In genomic region chr5:64766934-64767333, GRCh38 we compare ENCODE assay signal across 9 cellular contexts. TPM values are rescaled to one million over a fixed set of nuclear protein-coding genes. Genes with fewer than 3 reads are reported as not detected.
DNase-seq lines count a peak whose midpoint lies in the region; ATAC-seq, FAIRE-seq and TF ChIP-seq lines count a peak whose summit lies in the region.
"Had no signal": no experiment of that assay in that cellular context is flagged by ENCODE, and none has a peak within 500 bp of the region (broad histone marks: within the 10 kb centered on the region; RNA-seq: fewer than 3 reads in every experiment).

No MANE protein-coding gene starts in this region.

- in situ Hi-C loops in HAP-1 (cut with MboI; ENCODE audit: low sequenced_read_pairs): no loop called here

- H2BK120ac ChIP-seq in mesendoderm (ENCODE audit: low read depth, low read length): no peak overlapping the region

- H3K36me3 ChIP-seq in HAP-1 (replicated peaks): 0 out of 2 replicates have a peak, but pooled peaks cover 4% of the 10 kb centered on the region
- H3K36me3 ChIP-seq in adipocyte (ENCODE audit: control insufficient read depth, insufficient read depth, low read length, severe bottlenecking): peaks cover 13% of the 10 kb centered on the region
- H3K36me3 ChIP-seq in mesendoderm (ENCODE audit: control insufficient read depth, insufficient read depth, low read length): no peaks in the 10 kb centered on the region

- H3K4me1 ChIP-seq in A549: peaks cover 27% of the 10 kb centered on the region; the same call in 2 of the 3 replicates
- peaks cover 31% of the 10 kb centered on the region for H3K4me1 ChIP-seq in HAP-1
- peaks cover 26% of the 10 kb centered on the region for H3K4me1 ChIP-seq in adipocyte (ENCODE audit: control insufficient read depth, insufficient read depth, low read length)
- peaks cover 19% of the 10 kb centered on the region for H3K4me1 ChIP-seq in mesendoderm (ENCODE audit: control insufficient read depth, low read depth, low read length)

- peak overlapping the region; percentile 91 for H3K4me3 ChIP-seq in A549
- peak overlapping the region; percentile 75 for H3K4me3 ChIP-seq in HAP-1
- H3K4me3 ChIP-seq in adipocyte (ENCODE audit: low read length): peak overlapping the region; percentile 100
- peak overlapping the region; percentile 99 for H3K4me3 ChIP-seq in mesendoderm (ENCODE audit: low read length)

- no peaks in the 10 kb centered on the region for H3K27me3 ChIP-seq in HAP-1 (ENCODE audit: low read depth)
- H3K27me3 ChIP-seq in adipocyte (replicated peaks; ENCODE audit: control insufficient read depth, insufficient read depth, low read length): no peaks in the 10 kb centered on the region
- H3K27me3 ChIP-seq in mesendoderm (ENCODE audit: insufficient read depth, low read length, poor library complexity): no peaks in the 10 kb centered on the region

- POLR2A ChIA-PET in A549 (lab: Yijun Ruan, JAX): no interaction called here

- ATAC-seq in A549 (no peak), sciatic nerve (no peak)

- FAIRE-seq in A549 (lab: Jason Lieb, UNC): no peak

- peak overlapping the region; percentile 80 for H3K18ac ChIP-seq in mesendoderm (ENCODE audit: low read length)

- WGBS in A549 (ENCODE audit: missing lambda C conversion rate): 98% methylated on average over 2 of the region's 2 CpGs
- 100% methylated on average over 2 of the region's 2 CpGs for WGBS in mesendoderm (ENCODE audit: extremely low coverage, insufficient coverage, low lambda C conversion rate)

- no peak for TF ChIP-seq POLR2A in A549 (IDR thresholded peaks at IDR 0.05; ENCODE audit: low read length)

- TF ChIP-seq CTCF in A549 (IDR thresholded peaks at IDR 0.05): no peak

- TF ChIP-seq RAD21 in A549 (conservative IDR thresholded peaks at IDR 0.05 in 1 of 2, IDR thresholded peaks at IDR 0.05 in 1 of 2): no peak

- intact Hi-C loops in sciatic nerve (cut with DNase I): no loop called here

- peak overlapping the region; percentile 99 for H3K9ac ChIP-seq in adipocyte (ENCODE audit: low read length)
- peak overlapping the region; percentile 99 for H3K9ac ChIP-seq in mesendoderm (ENCODE audit: low read length)

- TF ChIP-seq EP300 in A549 (IDR thresholded peaks at IDR 0.05): no peak

- peaks cover 23% of the 10 kb centered on the region for H3K79me1 ChIP-seq in mesendoderm (ENCODE audit: low read length)

- H3K4me2 ChIP-seq in A549: peak overlapping the region; percentile 88
- H3K4me2 ChIP-seq in mesendoderm (ENCODE audit: low read length): peak overlapping the region; percentile 86

- no peaks in the 10 kb centered on the region for H3K9me3 ChIP-seq in A549
- H3K9me3 ChIP-seq in HAP-1: no peaks in the 10 kb centered on the region
- no peaks in the 10 kb centered on the region for H3K9me3 ChIP-seq in adipocyte (ENCODE audit: control insufficient read depth, low read length)

- peaks cover 65% of the 10 kb centered on the region for H3K79me2 ChIP-seq in mesendoderm (ENCODE audit: control insufficient read depth, insufficient read depth, low read length)

- no peak overlapping the region for H2BK15ac ChIP-seq in mesendoderm (replicated peaks; ENCODE audit: low read depth)

- no peak overlapping the region; a peak in 1 of 6 replicates for H3K27ac ChIP-seq in A549
- H3K27ac ChIP-seq in mesendoderm (ENCODE audit: low read depth, low read length): no peak overlapping the region

- DNase-seq in A549 (ENCODE audit: low read depth in 1 of 2, low spot score in 1 of 2) (no peak), HAP-1 (ENCODE audit: low spot score in 2 of 2) (no peak), adipocyte (ENCODE audit: low read depth) (no peak), mesendoderm (no peak), sciatic nerve (ENCODE audit: low spot score) (no peak), cerebellar cortex (ENCODE audit: low spot score) (no peak), NCI-H345 treated with DMSO at 0.1 percent for 48 hours (lab: John Stamatoyannopoulos, UW; ENCODE audit: unreplicated experiment) (no peak), DMS53 treated with DMSO at 0.1 percent for 48 hours (lab: John Stamatoyannopoulos, UW; ENCODE audit: unreplicated experiment) (no peak)
- DNase-seq: kidney glomerular epithelial cell had no signal

- peak overlapping the region; percentile 36 for H3K4ac ChIP-seq in mesendoderm (ENCODE audit: low read depth, low read length)

- CTCF ChIA-PET in A549 (lab: Yijun Ruan, JAX): interaction anchor here (0.7 to 2.5 kb wide), 3 partner anchors 9 to 132 kb away, joined by 3 to 16 read pairs (median 3); no protein-coding TSS in a partner anchor

- H4K5ac ChIP-seq in mesendoderm (ENCODE audit: low read length): peak overlapping the region; percentile 1

- H4K8ac ChIP-seq in mesendoderm (ENCODE audit: low read depth, low read length): no peak overlapping the region

- H3K56ac ChIP-seq in mesendoderm (ENCODE audit: low read length): peak overlapping the region; percentile 79

- H2AK5ac ChIP-seq in mesendoderm (ENCODE audit: low read length): peak overlapping the region; percentile 1

- peak overlapping the region; percentile 0 for H3K23ac ChIP-seq in mesendoderm (ENCODE audit: low read length)

- no peak overlapping the region for H2BK5ac ChIP-seq in mesendoderm (ENCODE audit: low read length)

TF ChIP-seq in A549, 52 proteins besides CTCF, POLR2A, EP300 and RAD21:
- TF ChIP-seq NR3C1 (IDR thresholded peaks at IDR 0.05): no peak
- no peak for TF ChIP-seq EHF (CRISPR knock-in tag; IDR thresholded peaks at IDR 0.05)
- TF ChIP-seq RNF2 (IDR thresholded peaks at IDR 0.05; ENCODE audit: borderline replicate concordance, low read depth): no peak
- TF ChIP-seq POLR2AphosphoS2 (conservative IDR thresholded peaks at IDR 0.05; ENCODE audit: low read length): no peak
- no peak for TF ChIP-seq BCL3 (IDR thresholded peaks at IDR 0.05)
- TF ChIP-seq, protein P1, sequence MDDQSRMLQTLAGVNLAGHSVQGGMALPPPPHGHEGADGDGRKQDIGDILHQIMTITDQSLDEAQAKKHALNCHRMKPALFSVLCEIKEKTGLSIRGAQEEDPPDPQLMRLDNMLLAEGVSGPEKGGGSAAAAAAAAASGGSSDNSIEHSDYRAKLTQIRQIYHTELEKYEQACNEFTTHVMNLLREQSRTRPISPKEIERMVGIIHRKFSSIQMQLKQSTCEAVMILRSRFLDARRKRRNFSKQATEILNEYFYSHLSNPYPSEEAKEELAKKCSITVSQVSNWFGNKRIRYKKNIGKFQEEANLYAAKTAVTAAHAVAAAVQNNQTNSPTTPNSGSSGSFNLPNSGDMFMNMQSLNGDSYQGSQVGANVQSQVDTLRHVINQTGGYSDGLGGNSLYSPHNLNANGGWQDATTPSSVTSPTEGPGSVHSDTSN (IDR thresholded peaks at IDR 0.05): no peak
- TF ChIP-seq FOXS1 (CRISPR knock-in tag; IDR thresholded peaks at IDR 0.05): no peak
- TF ChIP-seq RCOR1 (IDR thresholded peaks at IDR 0.05; ENCODE audit: low read depth, low read length): no peak
- TF ChIP-seq HOXA7 (CRISPR knock-in tag; IDR thresholded peaks at IDR 0.05): no peak
- TF ChIP-seq CHD4 (IDR thresholded peaks at IDR 0.05; ENCODE audit: borderline replicate concordance): no peak
- TF ChIP-seq HEYL (CRISPR knock-in tag; IDR thresholded peaks at IDR 0.05): no peak

RNA-seq across cellular contexts. Expression of gene SREK1IP1, which starts 1.6 kb away (rescaled TPM):
- 4.7 and 6.1 TPM in 2 replicates for polyA plus RNA-seq in A549 (2011; rRNA removed)
- 1.5 and 1.8 TPM in 2 replicates for polyA plus RNA-seq in A549 (2012; cell fraction: cytosol; rRNA removed)
- polyA plus RNA-seq in A549 (2012; cell fraction: nucleus; rRNA removed): 1.1 and 2.2 TPM in 2 replicates
- polyA plus RNA-seq in A549 (2017; fragmentation: RNase III; extraction: RNeasy Plus Mini Kit Qiagen cat#74134 plus additional on column Dnase treatment): 7.5 to 7.9 TPM (median 7.5 TPM) in 3 replicates
- 2.2 and 4.0 TPM in 2 replicates for polyA minus RNA-seq in A549 (2011; rRNA and poly(A)+ RNA removed)
- polyA plus RNA-seq in mesendoderm (2013, experiment 1 of 2): 51.4 TPM
- 51.4 TPM for polyA plus RNA-seq in mesendoderm (2013, experiment 2 of 2)
- 21.6 TPM for total RNA-seq in sciatic nerve

RNA-seq across cellular contexts. Expression of gene CWC27, which starts 1.8 kb away (rescaled TPM):
- polyA plus RNA-seq in A549 (2011; rRNA removed) (24.3 and 48.5 TPM in 2 replicates), A549 (2017; fragmentation: RNase III; extraction: RNeasy Plus Mini Kit Qiagen cat#74134 plus additional on column Dnase treatment) (24.1 to 25.8 TPM (median 24.4 TPM) in 3 replicates)
- 7.1 and 8.1 TPM in 2 replicates for polyA plus RNA-seq in A549 (2012; cell fraction: cytosol; rRNA removed)
- 2.4 and 3.5 TPM in 2 replicates for polyA plus RNA-seq in A549 (2012; cell fraction: nucleus; rRNA removed)
- 17.4 and 20.4 TPM in 2 replicates for polyA minus RNA-seq in A549 (2011; rRNA and poly(A)+ RNA removed)
- 89.6 TPM for polyA plus RNA-seq in mesendoderm (2013, experiment 1 of 2)
- 90.5 TPM for polyA plus RNA-seq in mesendoderm (2013, experiment 2 of 2)
- total RNA-seq in sciatic nerve: 27.6 TPM
